Comparison of ENCODE assay signal across 1 cellular context in genomic region chr1:59007820-59008598, GRCh38.
TF ChIP-seq lines count a peak whose summit lies in the region.

No MANE protein-coding gene starts in this region.

TF ChIP-seq in IMR-90, 13 proteins besides CTCF, POLR2A, EP300 and RAD21 (continued from another document):
- TF ChIP-seq ELK1 (IDR thresholded peaks at IDR 0.05; ENCODE audit: borderline replicate concordance, low read depth, low read length) (no peak), MAFK (IDR thresholded peaks at IDR 0.05; ENCODE audit: low read depth, low read length) (no peak), RFX5 (IDR thresholded peaks at IDR 0.05; ENCODE audit: low read depth, low read length) (no peak), USF2 (IDR thresholded peaks at IDR 0.05; ENCODE audit: low read depth, low read length) (no peak), NFE2L2 (IDR thresholded peaks at IDR 0.05; ENCODE audit: low read depth, low read length) (no peak), RCOR1 (IDR thresholded peaks at IDR 0.05; ENCODE audit: insufficient replicate concordance, low read length) (no peak), BHLHE40 (IDR thresholded peaks at IDR 0.05; ENCODE audit: low read depth, low read length) (no peak), FOS (IDR thresholded peaks at IDR 0.05; ENCODE audit: low read depth, low read length) (no peak), MAZ (IDR thresholded peaks at IDR 0.05; ENCODE audit: borderline replicate concordance, low read depth, low read length) (no peak), CHD1 (IDR thresholded peaks at IDR 0.05; ENCODE audit: low read depth, low read length) (no peak), CEBPB (IDR thresholded peaks at IDR 0.05; ENCODE audit: low read depth, low read length) (no peak)
TF ChIP-seq in IMR-90: peak in this region for 0.
